Comparison of ENCODE assay signal across 25 cellular contexts in the genomic region with DNA sequence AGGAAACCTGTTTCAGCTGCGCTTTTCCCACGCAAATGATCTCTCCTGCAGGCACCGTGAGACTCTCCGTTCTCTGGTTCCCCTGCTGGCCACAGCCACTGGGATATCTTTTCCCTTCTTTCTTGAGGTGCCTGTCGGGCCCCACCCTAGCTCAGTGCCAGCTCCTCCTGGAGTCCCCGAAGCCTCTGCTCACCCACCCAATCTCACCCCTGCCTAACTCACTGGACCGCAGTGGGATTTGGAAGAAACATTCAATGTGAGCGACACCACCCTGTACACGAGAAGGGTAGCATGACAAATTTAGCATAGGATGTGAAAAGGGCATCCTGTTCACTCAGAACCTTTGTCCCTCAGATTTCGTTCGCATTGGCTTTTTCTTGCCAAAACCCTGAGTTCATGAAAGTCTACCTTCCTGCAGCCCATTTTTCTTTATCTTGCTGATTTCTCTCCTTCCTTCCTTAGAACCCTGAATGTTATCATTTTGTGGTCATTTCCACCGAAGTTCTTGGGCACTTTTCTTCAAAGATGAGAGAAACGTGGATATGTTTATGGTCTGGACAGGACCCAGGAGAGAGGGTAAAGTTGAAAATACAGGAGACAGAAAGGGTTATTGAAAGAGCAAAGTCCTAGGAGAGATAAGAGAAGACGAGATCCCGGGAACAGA.
"Had no signal": no experiment of that assay in that cellular context is flagged by ENCODE, and none has a peak within 500 bp of the region (broad histone marks: within the 10 kb centered on the region; RNA-seq: fewer than 3 reads in every experiment).

No MANE protein-coding gene starts in this region.

- H3K9me3 Mint-ChIP-seq: activated naive CD8-positive, alpha-beta T cell treated with anti-CD3 and anti-CD28 coated beads, Interleukin-2, amount 50 U/mL, for 24 hours; activated T-helper 1 cell treated with anti-CD3 and anti-CD28 coated beads, Interleukin-12 subunit alpha, Interleukin-12 subunit beta, Interleukin-2, Interleukin-4 antibody, amounts not matched to agents 30 ng/mL and 10 ng/mL and 1 ng/mL, durations not matched to agents 14 hours and 24 hours and 36 hours; dendritic cell treated with granulocyte-macrophage colony-stimulating factor and Interleukin-4, amounts not matched to agents 40 ng/mL and 50 ng/mL, for 4 days; nephron had no signal

- H3K4me3 Mint-ChIP-seq: activated CD8-positive, alpha-beta T cell treated with anti-CD3 and anti-CD28 coated beads, Interleukin-2, amount 10 ng/mL, durations not matched to agents 7 days and 5 days; activated naive CD8-positive, alpha-beta T cell treated with anti-CD3 and anti-CD28 coated beads, Interleukin-2, amount 50 U/mL, for 24 hours; activated T-helper 1 cell treated with anti-CD3 and anti-CD28 coated beads, Interleukin-12 subunit alpha, Interleukin-12 subunit beta, Interleukin-2, Interleukin-4 antibody, amounts not matched to agents 30 ng/mL and 10 ng/mL and 1 ng/mL, durations not matched to agents 14 hours and 24 hours and 36 hours; dendritic cell treated with granulocyte-macrophage colony-stimulating factor and Interleukin-4, amounts not matched to agents 40 ng/mL and 50 ng/mL, for 4 days; nephron had no signal

- H3K36me3 ChIP-seq: cardiac muscle cell, left lung, pancreas, sigmoid colon, upper lobe of left lung, WERI-Rb-1 had no signal

- FAIRE-seq: frontal cortex, pancreas, TTC549 had no signal

- H3K27ac ChIP-seq: body of pancreas, cardiac muscle cell, left lung, pancreas, sigmoid colon, upper lobe of left lung, WERI-Rb-1 had no signal

- H3K4me2 ChIP-seq: SK-N-SH had no signal

- H3K9ac ChIP-seq: SK-N-SH had no signal

- ATAC-seq: activated CD8-positive, alpha-beta T cell treated with anti-CD3 and anti-CD28 coated beads, Interleukin-2, amount 10 ng/mL, durations not matched to agents 7 days and 5 days; activated naive CD8-positive, alpha-beta T cell treated with anti-CD3 and anti-CD28 coated beads, Interleukin-2, amount 50 U/mL, for 24 hours; body of pancreas; esophagus mucosa; left lung; stimulated activated naive CD8-positive, alpha-beta T cell treated with anti-CD3 and anti-CD28 coated beads, Interleukin-15, Interleukin-2, amounts not matched to agents 100 U/mL and 50 U/mL, for 24 hours had no signal

- H3K4me1 Mint-ChIP-seq: nephron had no signal

- H3K27ac Mint-ChIP-seq: activated CD8-positive, alpha-beta T cell treated with anti-CD3 and anti-CD28 coated beads, Interleukin-2, amount 10 ng/mL, durations not matched to agents 7 days and 5 days; activated naive CD8-positive, alpha-beta T cell treated with anti-CD3 and anti-CD28 coated beads, Interleukin-2, amount 50 U/mL, for 24 hours; activated T-helper 1 cell treated with anti-CD3 and anti-CD28 coated beads, Interleukin-12 subunit alpha, Interleukin-12 subunit beta, Interleukin-2, Interleukin-4 antibody, amounts not matched to agents 30 ng/mL and 10 ng/mL and 1 ng/mL, durations not matched to agents 14 hours and 24 hours and 36 hours; dendritic cell treated with granulocyte-macrophage colony-stimulating factor and Interleukin-4, amounts not matched to agents 40 ng/mL and 50 ng/mL, for 4 days; nephron had no signal

- H3K9me3 ChIP-seq: body of pancreas, left lung, pancreas, sigmoid colon, SK-N-SH, upper lobe of left lung had no signal

- H3K4me3 ChIP-seq: body of pancreas, cardiac muscle cell, left lung, pancreas, sigmoid colon, upper lobe of left lung had no signal

- DNase-seq: activated CD4-positive, alpha-beta T cell treated with anti-CD3 and anti-CD28 coated beads for 1 hour; activated CD4-positive, alpha-beta T cell treated with anti-CD3 and anti-CD28 coated beads, Interleukin-2, amount 50 U/mL, for 1 hour; activated CD8-positive, alpha-beta T cell treated with anti-CD3 and anti-CD28 coated beads, Interleukin-2, amount 10 ng/mL, durations not matched to agents 7 days and 5 days; activated gamma-delta T cell; activated naive CD4-positive, alpha-beta T cell treated with anti-CD3 and anti-CD28 coated beads, Interleukin-2, amount 50 U/mL, for 16 hours; activated naive CD8-positive, alpha-beta T cell treated with anti-CD3 and anti-CD28 coated beads, Interleukin-2, amount 50 U/mL, for 24 hours; effector CD4-positive, alpha-beta T cell; glutamatergic neuron; islet precursor cell; left lung; pancreas; sigmoid colon; SK-N-SH; stimulated activated CD4-positive, alpha-beta T cell treated with anti-CD3 and anti-CD28 coated beads, Interleukin-4, amount 100 ng/mL, for 24 hours; stimulated activated naive CD8-positive, alpha-beta T cell treated with anti-CD3 and anti-CD28 coated beads, Interleukin-15, Interleukin-2, amounts not matched to agents 100 U/mL and 50 U/mL, for 24 hours; WERI-Rb-1 had no signal

- H3K9me2 ChIP-seq: SK-N-SH had no signal

- H3K4me1 ChIP-seq: sigmoid colon, upper lobe of left lung had no signal

- H3K27me3 ChIP-seq: body of pancreas, cardiac muscle cell, left lung, pancreas, sigmoid colon, upper lobe of left lung had no signal
